25 cellular contexts compared by ENCODE assay signal in genomic region chr10:61124748-61125147, GRCh38.
"Had no signal": no experiment of that assay in that cellular context is flagged by ENCODE, and none has a peak within 500 bp of the region (broad histone marks: within the 10 kb centered on the region; RNA-seq: fewer than 3 reads in every experiment).

No MANE protein-coding gene starts in this region.

- H3K9me3 ChIP-seq: breast epithelium, esophagus squamous epithelium, gastrocnemius medialis, right lobe of liver, stomach, suprapubic skin, tibial nerve had no signal

- H3K27ac ChIP-seq: breast epithelium, dorsolateral prefrontal cortex, esophagus squamous epithelium, gastrocnemius medialis, parathyroid adenoma, right lobe of liver, skin epidermis, stomach, suprapubic skin, tibial nerve had no signal

- H3K36me3 Mint-ChIP-seq: activated CD4-positive, alpha-beta memory T cell treated with anti-CD3 and anti-CD28 coated beads for 36 hours; activated naive CD8-positive, alpha-beta T cell treated with anti-CD3 and anti-CD28 coated beads, Interleukin-2, amount 10 ng/mL, durations not matched to agents 7 days and 5 days had no signal

- ATAC-seq: activated T-cell treated with anti-CD3 and anti-CD28 coated beads, Interleukin-2, amount 50 U/mL, for 72 hours; gastrocnemius medialis; left ventricle myocardium superior; right lobe of liver had no signal

- H3K4me3 ChIP-seq: breast epithelium, dorsolateral prefrontal cortex, esophagus squamous epithelium, gastrocnemius medialis, right lobe of liver, skin epidermis, stomach, suprapubic skin, tibial nerve had no signal

- H3K27me3 ChIP-seq: breast epithelium, dorsolateral prefrontal cortex, esophagus squamous epithelium, gastrocnemius medialis, right lobe of liver, stomach, suprapubic skin, tibial nerve had no signal

- DNase-seq: activated CD4-positive, alpha-beta memory T cell treated with anti-CD3 and anti-CD28 coated beads for 36 hours; activated CD4-positive, alpha-beta T cell treated with anti-CD3 and anti-CD28 coated beads for 48 hours; activated effector memory CD4-positive, alpha-beta T cell treated with Interleukin-2 at 50 U/mL for 16 hours; activated naive CD4-positive, alpha-beta T cell treated with anti-CD3 and anti-CD28 coated beads for 36 hours; activated naive CD8-positive, alpha-beta T cell treated with anti-CD3 and anti-CD28 coated beads, Interleukin-2, amount 10 ng/mL, durations not matched to agents 7 days and 5 days; activated T-cell treated with anti-CD3 and anti-CD28 coated beads, Interleukin-2, amount 50 U/mL, for 72 hours; amniotic stem cell; dorsolateral prefrontal cortex; esophagus squamous epithelium; gastrocnemius medialis; head of caudate nucleus; hypothalamus; left ventricle myocardium superior; mammary epithelial cell; nephron progenitor cell; right lobe of liver; stimulated activated CD4-positive, alpha-beta T cell treated with anti-CD3 and anti-CD28 coated beads, Interleukin-1b, Interleukin-23, amount 100 ng/mL, for 48 hours; stomach; T1000 had no signal

- H3K4me1 ChIP-seq: breast epithelium, esophagus squamous epithelium, gastrocnemius medialis, parathyroid adenoma, right lobe of liver, suprapubic skin, tibial nerve had no signal

- H3K27ac Mint-ChIP-seq: activated CD4-positive, alpha-beta memory T cell treated with anti-CD3 and anti-CD28 coated beads for 36 hours; activated naive CD4-positive, alpha-beta T cell treated with anti-CD3 and anti-CD28 coated beads for 36 hours; activated naive CD8-positive, alpha-beta T cell treated with anti-CD3 and anti-CD28 coated beads, Interleukin-2, amount 10 ng/mL, durations not matched to agents 7 days and 5 days; activated T-cell treated with anti-CD3 and anti-CD28 coated beads, Interleukin-2, amount 50 U/mL, for 72 hours; nephron progenitor cell had no signal

- H3K9me3 Mint-ChIP-seq: activated naive CD4-positive, alpha-beta T cell treated with anti-CD3 and anti-CD28 coated beads for 36 hours; activated naive CD8-positive, alpha-beta T cell treated with anti-CD3 and anti-CD28 coated beads, Interleukin-2, amount 10 ng/mL, durations not matched to agents 7 days and 5 days; central memory CD8-positive, alpha-beta T cell; nephron progenitor cell had no signal

- H3K36me3 ChIP-seq: breast epithelium, esophagus squamous epithelium, gastrocnemius medialis, right lobe of liver, stomach, suprapubic skin, tibial nerve had no signal

- H3K27me3 Mint-ChIP-seq: activated naive CD8-positive, alpha-beta T cell treated with anti-CD3 and anti-CD28 coated beads, Interleukin-2, amount 10 ng/mL, durations not matched to agents 7 days and 5 days; central memory CD8-positive, alpha-beta T cell had no signal

- H3K4me1 Mint-ChIP-seq: central memory CD8-positive, alpha-beta T cell had no signal

- H3K4me3 Mint-ChIP-seq: activated CD4-positive, alpha-beta memory T cell treated with anti-CD3 and anti-CD28 coated beads for 36 hours; activated naive CD4-positive, alpha-beta T cell treated with anti-CD3 and anti-CD28 coated beads for 36 hours; activated naive CD8-positive, alpha-beta T cell treated with anti-CD3 and anti-CD28 coated beads, Interleukin-2, amount 10 ng/mL, durations not matched to agents 7 days and 5 days; activated T-cell treated with anti-CD3 and anti-CD28 coated beads, Interleukin-2, amount 50 U/mL, for 72 hours; central memory CD8-positive, alpha-beta T cell; nephron progenitor cell had no signal
